ENCODE assay signal across 9 cellular contexts in the genomic region with DNA sequence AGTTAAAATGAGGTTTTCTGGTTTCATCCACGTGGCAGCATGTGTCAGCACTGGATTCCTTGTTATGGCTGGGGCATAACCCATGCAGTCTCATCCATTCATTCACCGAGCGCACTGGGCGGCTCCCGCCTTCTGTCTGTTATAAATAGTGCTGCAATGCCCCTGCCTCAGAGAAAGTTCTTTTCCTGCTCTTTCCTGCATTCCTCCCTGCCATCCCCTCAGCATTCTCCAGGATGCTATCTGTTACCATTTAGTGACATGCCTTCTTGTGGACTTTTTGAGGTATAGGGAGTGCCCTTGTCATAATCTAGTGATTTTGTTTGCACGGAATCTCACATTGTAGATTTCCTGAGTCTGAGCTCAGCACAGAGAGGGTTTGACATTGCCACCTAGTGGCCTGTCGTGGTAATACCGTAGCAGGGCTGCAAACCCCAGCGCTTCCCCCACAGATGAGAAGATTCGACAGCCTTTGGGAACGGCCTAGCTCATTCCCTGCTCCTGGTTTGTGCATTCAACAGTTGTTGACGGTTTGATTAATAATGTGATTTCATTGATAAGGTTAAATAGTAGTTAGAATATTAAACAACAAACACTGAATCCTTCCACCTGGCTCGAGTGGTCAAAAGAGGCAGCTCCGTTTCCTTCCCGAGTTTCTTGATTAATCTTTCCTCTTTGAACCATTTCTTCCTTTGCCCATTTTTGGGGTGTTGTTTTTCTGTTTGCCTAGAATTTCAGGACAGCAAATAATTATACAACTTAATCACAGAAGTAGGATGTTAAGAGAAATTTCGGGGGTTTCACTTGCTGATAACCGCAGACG. TPM values are rescaled to one million over a fixed set of nuclear protein-coding genes. Genes with fewer than 3 reads are reported as not detected.
DNase-seq lines count a peak whose midpoint lies in the region; ATAC-seq and TF ChIP-seq lines count a peak whose summit lies in the region.
"Had no signal": no experiment of that assay in that cellular context is flagged by ENCODE, and none has a peak within 500 bp of the region (broad histone marks: within the 10 kb centered on the region; RNA-seq: fewer than 3 reads in every experiment).

No MANE protein-coding gene starts in this region.

- peaks cover 26% of the 10 kb centered on the region for H3K27me3 Mint-ChIP-seq in neural crest cell (ENCODE audit: low read depth)

- H3K36me3 ChIP-seq in PC-3 (ENCODE audit: low read depth, low read length) = no peaks in the 10 kb centered on the region
- H3K36me3 ChIP-seq in stomach = no peaks in the 10 kb centered on the region

- peak; percentile 94 for TF ChIP-seq CTCF in GM12872 (IDR thresholded peaks at IDR 0.05; ENCODE audit: insufficient read depth, low read depth, low read length)
- TF ChIP-seq CTCF in PC-3 (conservative IDR thresholded peaks at IDR 0.05; ENCODE audit: low read depth, low read length) = peak; percentile 97
- peak; percentile 97 for TF ChIP-seq CTCF in neural crest cell (conservative IDR thresholded peaks at IDR 0.05)
- peak in 6 of 7 experiments; percentile 23 to 97 (median 94) for TF ChIP-seq CTCF in stomach (IDR thresholded peaks at IDR 0.05)

- no peaks in the 10 kb centered on the region for H3K9me3 Mint-ChIP-seq in neural crest cell

- no peak for TF ChIP-seq POLR2A in stomach (IDR thresholded peaks at IDR 0.05)

- H3K4me1 Mint-ChIP-seq in neural crest cell = peaks cover 17% of the 10 kb centered on the region

- peak overlapping the region; percentile 63 for H3K4me2 ChIP-seq in PC-3 (ENCODE audit: low read length)

- no TSS peak for BruUV-seq in PC-3 (replicated peaks; lab: Mats Ljungman, UMichigan)

- POLR2A ChIA-PET in PC-3 (lab: Charles Lee; ENCODE audit: unreplicated experiment) = interaction anchor here (0.5 to 0.6 kb wide), 2 partner anchors 356 to 472 kb away, joined by 3 to 6 read pairs; no protein-coding TSS in a partner anchor

- H3K9me2 ChIP-seq in PC-3 (replicated peaks; ENCODE audit: low read length) = no peaks in the 10 kb centered on the region

- H3K4me1 ChIP-seq in PC-3 (ENCODE audit: insufficient read depth, low read length) (peaks cover 59% of the 10 kb centered on the region), stomach (peaks cover 4 to 23% (median 10%) of the 10 kb centered on the region in 4 donors)

- no peaks in the 10 kb centered on the region for H3K36me3 Mint-ChIP-seq in neural crest cell (ENCODE audit: low read depth)

- CTCF ChIA-PET in PC-3 (lab: Charles Lee) = interaction anchor here (0.6 to 1.9 kb wide), 12 partner anchors 9 to 301 kb away, joined by 3 to 10 read pairs (median 4); partner anchors contain the start of gene PRDM15

- H3K27ac ChIP-seq in PC-3 (ENCODE audit: low read length) = peak overlapping the region; percentile 60
- H3K27ac ChIP-seq in stomach = no peak overlapping the region

- H3K27ac Mint-ChIP-seq in neural crest cell (ENCODE audit: unreplicated experiment) = no peak overlapping the region

- intact Hi-C loops in PC-3 (cut with micrococcal nuclease) = loop anchor here (1.0 to 5.0 kb wide), 3 partner anchors 115 to 505 kb away; no protein-coding TSS in a partner anchor
- intact Hi-C loops in stomach (cut with DNase I; ENCODE audit: low total_unique reads) = no loop called here

- peak overlapping the region; percentile 54 for H3K9ac ChIP-seq in PC-3 (ENCODE audit: low read length)

- whole genome bisulfite sequencing in stomach, 5 donors = 23 to 31% (median 28%) methylated on average over 18 of the region's 18 CpGs

- no peak overlapping the region for H3K4me3 ChIP-seq in Jurkat, Clone E6-1 (ENCODE audit: low read length)
- H3K4me3 ChIP-seq in PC-3 (ENCODE audit: low read length) = peak overlapping the region; percentile 14; the same call in 1 of the 2 replicates
- H3K4me3 ChIP-seq in stomach = no peak overlapping the region

- H3K4me3 Mint-ChIP-seq in neural crest cell = peak overlapping the region; percentile 70

- no peaks in the 10 kb centered on the region for H4K20me1 ChIP-seq in PC-3 (ENCODE audit: low read length)

- TF ChIP-seq EP300 in stomach (IDR thresholded peaks at IDR 0.05) = no peak

- H3F3A ChIP-seq in PC-3 (ENCODE audit: low read length, unreplicated experiment) = no peaks in the 10 kb centered on the region

- H3K79me2 ChIP-seq in PC-3 (ENCODE audit: low read length) = no peaks in the 10 kb centered on the region

- peak; percentile 80 for DNase-seq in Jurkat, Clone E6-1 (ENCODE audit: low read depth, low spot score)
- DNase-seq in PC-3 (peak; percentile 94), fibroblast of gingiva (ENCODE audit: low read depth) (peak; percentile 63), neural crest cell (ENCODE audit: low read depth, low spot score) (peak; percentile 86), stomach (peak; percentile 83)
- DNase-seq in activated T-cell treated with anti-CD3 and anti-CD28 coated beads, Interleukin-2, amount 50 U/mL, for 1 hour = peak; percentile 81

- peak; percentile 65 for ATAC-seq in PC-3
- ATAC-seq in GM21367 (IDR thresholded peaks at IDR 0.05; ENCODE audit: unreplicated experiment) = no peak

- H3K27me3 ChIP-seq in PC-3 (ENCODE audit: low read length) (no peaks in the 10 kb centered on the region), stomach (peaks cover 0 to 79% (median 16%) of the 10 kb centered on the region in 3 donors)

- H3K9me3 ChIP-seq in PC-3 (ENCODE audit: low read length) (no peaks in the 10 kb centered on the region), stomach (no peaks in the 10 kb centered on the region)

- peak overlapping the region; percentile 35; the same call in 1 of the 2 replicates for H2AFZ ChIP-seq in PC-3 (ENCODE audit: low read length)

RNA-seq across cellular contexts. Expression of gene UMODL1, which starts 46.3 kb away (rescaled TPM):
- polyA plus RNA-seq in Jurkat, Clone E6-1 (2012; ENCODE audit: insufficient read depth, insufficient read length) = 0.86 TPM
- 0.58 TPM in 1 of 2 replicates, not detected in the other for total RNA-seq in PC-3 (2014; rRNA removed)
- total RNA-seq in neural crest cell = not detected in 2 replicates
- under 1 TPM in 1 of 5 donors, not detected in 4; under 0.01 TPM for total RNA-seq in stomach
- not detected for polyA plus RNA-seq in stomach
- total RNA-seq: temporal lobe had no signal
